Comparison of ENCODE assay signal across 8 cellular contexts in the genomic region with DNA sequence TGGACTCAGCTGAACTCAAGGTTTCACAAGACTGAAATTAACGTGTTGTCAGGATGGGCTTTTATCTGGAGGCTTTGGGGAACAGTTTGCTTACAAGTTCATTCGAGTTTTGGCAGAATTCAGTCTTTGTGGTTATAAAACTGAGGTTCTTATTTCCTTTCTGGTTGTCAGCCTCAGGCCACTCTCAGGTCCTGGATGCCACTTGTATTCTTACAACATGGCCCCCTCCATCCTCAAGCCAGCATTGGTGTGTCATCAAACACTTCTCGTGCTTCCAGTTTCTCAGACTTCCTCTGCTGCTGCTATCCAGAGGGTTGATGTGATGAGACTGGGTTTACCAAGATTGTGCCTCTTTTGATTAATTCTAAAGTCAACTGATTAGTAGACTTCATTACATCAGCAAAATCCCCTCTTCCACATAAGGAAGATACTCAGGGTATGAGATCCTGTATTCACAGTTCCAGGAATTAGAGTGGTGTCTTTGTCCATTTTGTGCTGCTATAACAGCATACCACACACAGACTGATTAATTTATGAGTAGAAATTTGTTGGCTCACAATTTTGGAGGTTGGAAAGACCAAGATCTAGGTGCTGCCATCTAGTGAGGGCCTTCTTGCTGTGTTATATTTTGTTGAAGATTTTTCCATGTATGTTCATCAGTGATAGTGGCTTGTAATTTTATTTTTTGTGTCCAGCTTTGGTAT. TPM values are rescaled to one million over a fixed set of nuclear protein-coding genes. Genes with fewer than 3 reads are reported as not detected.
A peak's percentile ranks its signal among the peaks of the same experiment; 100 is the strongest.
DNase-seq lines count a peak whose midpoint lies in the region; ATAC-seq and TF ChIP-seq lines count a peak whose summit lies in the region.

No MANE protein-coding gene starts in this region.

- no peaks in the 10 kb centered on the region for H3K9me2 ChIP-seq in GM23338 (ENCODE audit: insufficient read depth)

- H3K4me1 ChIP-seq in GM23338 (ENCODE audit: insufficient read depth) (0 out of 2 replicates have a peak, but pooled peaks cover 6% of the 10 kb centered on the region), vagina (peaks cover 39% of the 10 kb centered on the region)

- ATAC-seq in GM23338 (no peak), SK-N-SH treated with all-trans-retinoic acid at 6 μM for 48 hours (peak; percentile 40; the same call in 2 of the 3 replicates), HG03097 (IDR thresholded peaks at IDR 0.05; ENCODE audit: low FRiP score, unreplicated experiment) (no peak)

- DNase-seq in DMS 273 (lab: John Stamatoyannopoulos, UW; ENCODE audit: unreplicated experiment) (peak; percentile 62), DMS 273 treated with DMSO at 0.1 percent for 48 hours (lab: John Stamatoyannopoulos, UW) (no peak), GM23338 (ENCODE audit: low spot score) (peak; percentile 35), epithelial cell of prostate (ENCODE audit: low read depth, low spot score) (no peak), vagina (ENCODE audit: extremely low spot score in 2 of 2) (no peak), SK-N-DZ (ENCODE audit: low spot score) (no peak)

- intact Hi-C loops in vagina (cut with DNase I), result no loop called here

- no peaks in the 10 kb centered on the region for H3K36me3 ChIP-seq in GM23338 (ENCODE audit: insufficient read depth)
- no peaks in the 10 kb centered on the region for H3K36me3 ChIP-seq in vagina

- peaks cover 3% of the 10 kb centered on the region; the same call in 1 of the 3 replicates for H3K36me3 Mint-ChIP-seq in GM23338 (ENCODE audit: low read depth)

- no peak overlapping the region for H3K4me3 Mint-ChIP-seq in GM23338

- H4K20me1 ChIP-seq in GM23338 (replicated peaks; ENCODE audit: insufficient read depth), result peaks cover 17% of the 10 kb centered on the region; the same call in 1 of the 2 replicates

- H3K4me3 ChIP-seq in GM23338 (no peak overlapping the region), vagina (no peak overlapping the region)

- H3K4me2 ChIP-seq in GM23338, result no peak overlapping the region

- no peak overlapping the region for H2AFZ ChIP-seq in GM23338

- H3K9me3 ChIP-seq in vagina, result no peaks in the 10 kb centered on the region

- H3K27ac ChIP-seq in GM23338 (ENCODE audit: low read depth) (no peak overlapping the region; the same call in 1 of the 2 replicates), epithelial cell of prostate (peak overlapping the region; percentile 21), vagina (peak overlapping the region; percentile 57)

- H3K27me3 ChIP-seq in GM23338 (ENCODE audit: insufficient read depth) (no peaks in the 10 kb centered on the region), vagina (no peaks in the 10 kb centered on the region)

- H3K9me3 Mint-ChIP-seq in GM23338, result no peaks in the 10 kb centered on the region

- TF ChIP-seq POLR2A in vagina (IDR thresholded peaks at IDR 0.05), result no peak

- H3K27me3 Mint-ChIP-seq in GM23338 (ENCODE audit: insufficient read depth, low read depth, poor library complexity), result no peaks in the 10 kb centered on the region

- TF ChIP-seq CTCF in GM23338 (conservative IDR thresholded peaks at IDR 0.05; ENCODE audit: low read depth in 2 of 2), result peak; percentile 25 to 54; a peak in 2 of 4 replicates
- TF ChIP-seq CTCF in vagina (IDR thresholded peaks at IDR 0.05), result no peak

- H3K79me2 ChIP-seq in GM23338 (replicated peaks; ENCODE audit: insufficient read depth), result peaks cover 96% of the 10 kb centered on the region

- H3K27ac Mint-ChIP-seq in GM23338, result peak overlapping the region; percentile 64

- H3F3A ChIP-seq in GM23338 (replicated peaks; ENCODE audit: low read depth), result no peaks in the 10 kb centered on the region

- H3K4me1 Mint-ChIP-seq in GM23338, result peaks cover 8% of the 10 kb centered on the region; the same call in 2 of the 3 replicates

TF ChIP-seq in GM23338, 12 proteins besides CTCF, POLR2A, EP300 and RAD21 (continues in another document):
- TF ChIP-seq, protein P1, sequence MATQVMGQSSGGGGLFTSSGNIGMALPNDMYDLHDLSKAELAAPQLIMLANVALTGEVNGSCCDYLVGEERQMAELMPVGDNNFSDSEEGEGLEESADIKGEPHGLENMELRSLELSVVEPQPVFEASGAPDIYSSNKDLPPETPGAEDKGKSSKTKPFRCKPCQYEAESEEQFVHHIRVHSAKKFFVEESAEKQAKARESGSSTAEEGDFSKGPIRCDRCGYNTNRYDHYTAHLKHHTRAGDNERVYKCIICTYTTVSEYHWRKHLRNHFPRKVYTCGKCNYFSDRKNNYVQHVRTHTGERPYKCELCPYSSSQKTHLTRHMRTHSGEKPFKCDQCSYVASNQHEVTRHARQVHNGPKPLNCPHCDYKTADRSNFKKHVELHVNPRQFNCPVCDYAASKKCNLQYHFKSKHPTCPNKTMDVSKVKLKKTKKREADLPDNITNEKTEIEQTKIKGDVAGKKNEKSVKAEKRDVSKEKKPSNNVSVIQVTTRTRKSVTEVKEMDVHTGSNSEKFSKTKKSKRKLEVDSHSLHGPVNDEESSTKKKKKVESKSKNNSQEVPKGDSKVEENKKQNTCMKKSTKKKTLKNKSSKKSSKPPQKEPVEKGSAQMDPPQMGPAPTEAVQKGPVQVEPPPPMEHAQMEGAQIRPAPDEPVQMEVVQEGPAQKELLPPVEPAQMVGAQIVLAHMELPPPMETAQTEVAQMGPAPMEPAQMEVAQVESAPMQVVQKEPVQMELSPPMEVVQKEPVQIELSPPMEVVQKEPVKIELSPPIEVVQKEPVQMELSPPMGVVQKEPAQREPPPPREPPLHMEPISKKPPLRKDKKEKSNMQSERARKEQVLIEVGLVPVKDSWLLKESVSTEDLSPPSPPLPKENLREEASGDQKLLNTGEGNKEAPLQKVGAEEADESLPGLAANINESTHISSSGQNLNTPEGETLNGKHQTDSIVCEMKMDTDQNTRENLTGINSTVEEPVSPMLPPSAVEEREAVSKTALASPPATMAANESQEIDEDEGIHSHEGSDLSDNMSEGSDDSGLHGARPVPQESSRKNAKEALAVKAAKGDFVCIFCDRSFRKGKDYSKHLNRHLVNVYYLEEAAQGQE (IDR thresholded peaks at IDR 0.05; ENCODE audit: unreplicated experiment), result no peak
- TF ChIP-seq POLR2AphosphoS5 (IDR thresholded peaks at IDR 0.05; ENCODE audit: low read depth) (no peak), JUNB (IDR thresholded peaks at IDR 0.05; ENCODE audit: unreplicated experiment) (no peak), EZH2 (IDR thresholded peaks at IDR 0.05; ENCODE audit: low read depth, unreplicated experiment) (no peak), STAT1 (IDR thresholded peaks at IDR 0.05; ENCODE audit: unreplicated experiment) (no peak), CREB1 (CRISPR knock-in tag; IDR thresholded peaks at IDR 0.05; ENCODE audit: low read depth) (no peak), ZNF114 (CRISPR knock-in tag; IDR thresholded peaks at IDR 0.05) (no peak), NANOG (IDR thresholded peaks at IDR 0.05; ENCODE audit: borderline replicate concordance) (no peak)

TF ChIP-seq in SK-N-SH treated with all-trans-retinoic acid at 6 μM for 48 hours, 23 proteins besides CTCF, POLR2A, EP300 and RAD21 (continues in another document):
- TF ChIP-seq, protein P2, sequence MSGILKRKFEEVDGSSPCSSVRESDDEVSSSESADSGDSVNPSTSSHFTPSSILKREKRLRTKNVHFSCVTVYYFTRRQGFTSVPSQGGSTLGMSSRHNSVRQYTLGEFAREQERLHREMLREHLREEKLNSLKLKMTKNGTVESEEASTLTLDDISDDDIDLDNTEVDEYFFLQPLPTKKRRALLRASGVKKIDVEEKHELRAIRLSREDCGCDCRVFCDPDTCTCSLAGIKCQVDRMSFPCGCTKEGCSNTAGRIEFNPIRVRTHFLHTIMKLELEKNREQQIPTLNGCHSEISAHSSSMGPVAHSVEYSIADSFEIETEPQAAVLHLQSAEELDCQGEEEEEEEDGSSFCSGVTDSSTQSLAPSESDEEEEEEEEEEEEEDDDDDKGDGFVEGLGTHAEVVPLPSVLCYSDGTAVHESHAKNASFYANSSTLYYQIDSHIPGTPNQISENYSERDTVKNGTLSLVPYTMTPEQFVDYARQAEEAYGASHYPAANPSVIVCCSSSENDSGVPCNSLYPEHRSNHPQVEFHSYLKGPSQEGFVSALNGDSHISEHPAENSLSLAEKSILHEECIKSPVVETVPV (CRISPR knock-in tag; IDR thresholded peaks at IDR 0.05), result no peak
- TF ChIP-seq ARNTL (CRISPR knock-in tag; IDR thresholded peaks at IDR 0.05; ENCODE audit: borderline replicate concordance, low read depth) (no peak), ZC3H10 (CRISPR knock-in tag; IDR thresholded peaks at IDR 0.05) (no peak)
- TF ChIP-seq, protein P3, sequence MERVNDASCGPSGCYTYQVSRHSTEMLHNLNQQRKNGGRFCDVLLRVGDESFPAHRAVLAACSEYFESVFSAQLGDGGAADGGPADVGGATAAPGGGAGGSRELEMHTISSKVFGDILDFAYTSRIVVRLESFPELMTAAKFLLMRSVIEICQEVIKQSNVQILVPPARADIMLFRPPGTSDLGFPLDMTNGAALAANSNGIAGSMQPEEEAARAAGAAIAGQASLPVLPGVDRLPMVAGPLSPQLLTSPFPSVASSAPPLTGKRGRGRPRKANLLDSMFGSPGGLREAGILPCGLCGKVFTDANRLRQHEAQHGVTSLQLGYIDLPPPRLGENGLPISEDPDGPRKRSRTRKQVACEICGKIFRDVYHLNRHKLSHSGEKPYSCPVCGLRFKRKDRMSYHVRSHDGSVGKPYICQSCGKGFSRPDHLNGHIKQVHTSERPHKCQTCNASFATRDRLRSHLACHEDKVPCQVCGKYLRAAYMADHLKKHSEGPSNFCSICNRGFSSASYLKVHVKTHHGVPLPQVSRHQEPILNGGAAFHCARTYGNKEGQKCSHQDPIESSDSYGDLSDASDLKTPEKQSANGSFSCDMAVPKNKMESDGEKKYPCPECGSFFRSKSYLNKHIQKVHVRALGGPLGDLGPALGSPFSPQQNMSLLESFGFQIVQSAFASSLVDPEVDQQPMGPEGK (CRISPR knock-in tag; IDR thresholded peaks at IDR 0.05; ENCODE audit: borderline replicate concordance), result no peak

RNA-seq across cellular contexts. Expression of a gene that starts 10.9 kb away (rescaled TPM):
- total RNA-seq in GM23338 (2014; rRNA removed; shearing (Covaris generic)), result 60.0 and 66.8 TPM in 2 replicates
- polyA plus RNA-seq in GM23338 (2016; fragmentation: Nextera tagmentation; extraction: Ambion mirVana), result 17.1 and 22.9 TPM in 2 replicates
- 99.0 TPM for total RNA-seq in vagina
- polyA plus RNA-seq in SK-N-DZ (2014; cell fraction: cytosol; rRNA removed), result 23.5 and 25.5 TPM in 2 replicates
- 33.4 and 53.4 TPM in 2 replicates for polyA plus RNA-seq in SK-N-DZ (2014; cell fraction: nucleus; rRNA removed)

RNA-seq across cellular contexts. Expression of a gene that starts 52.3 kb away (rescaled TPM):
- 13.7 and 24.7 TPM in 2 replicates for total RNA-seq in GM23338 (2014; rRNA removed; shearing (Covaris generic))
- polyA plus RNA-seq in GM23338 (2016; fragmentation: Nextera tagmentation; extraction: Ambion mirVana), result 14.0 and 14.8 TPM in 2 replicates
- 44.0 TPM for total RNA-seq in vagina
- polyA plus RNA-seq in SK-N-DZ (2014; cell fraction: cytosol; rRNA removed), result 37.3 and 42.3 TPM in 2 replicates
- polyA plus RNA-seq in SK-N-DZ (2014; cell fraction: nucleus; rRNA removed), result 27.8 and 37.0 TPM in 2 replicates

Comparison
In these comparisons a context has a peak if more than half of its experiments do, and no peak if none do; other contexts are left out.
1. DNase-seq: peak in DMS 273 (single experiment) and GM23338 (single experiment); none in DMS 273 treated with DMSO at 0.1 percent for 48 hours (single experiment), epithelial cell of prostate (single experiment), vagina (0 of 2) and SK-N-DZ (single experiment).
2. CTCF ChIP-seq: peak in GM23338 (2 of 2); none in vagina (0 of 3).